26 cellular contexts compared by ENCODE assay signal in the genomic region with DNA sequence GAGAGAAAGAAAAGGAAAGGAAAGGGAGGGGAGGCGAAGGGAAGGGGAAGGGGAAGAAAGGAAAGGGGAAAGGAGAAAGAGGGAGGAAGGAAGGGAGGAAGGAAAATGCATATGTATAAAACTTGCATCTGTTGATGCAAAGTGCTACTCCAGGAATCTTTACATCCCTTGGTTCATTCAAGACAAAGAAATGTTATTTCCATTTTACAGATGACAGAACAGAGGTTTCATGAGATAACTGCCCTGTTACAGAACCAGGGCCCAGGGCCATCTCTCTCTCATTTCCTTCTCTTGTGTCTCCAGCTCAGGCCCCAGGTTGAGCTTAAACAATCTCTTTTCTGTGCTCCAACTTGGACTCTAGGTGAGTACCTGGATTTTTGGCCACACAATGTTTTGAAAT. TPM values are rescaled to one million over a fixed set of nuclear protein-coding genes. Genes with fewer than 3 reads are reported as not detected.
DNase-seq lines count a peak whose midpoint lies in the region; ATAC-seq and TF ChIP-seq lines count a peak whose summit lies in the region.
"Had no signal": no experiment of that assay in that cellular context is flagged by ENCODE, and none has a peak within 500 bp of the region (broad histone marks: within the 10 kb centered on the region; RNA-seq: fewer than 3 reads in every experiment).

No MANE protein-coding gene starts in this region.

- DNase-seq in T-helper 1 cell (no peak), neural crest cell (ENCODE audit: low read depth, low spot score) (no peak), NCI-H1105 treated with DMSO at 0.1 percent for 48 hours (lab: John Stamatoyannopoulos, UW) (no peak), sciatic nerve (ENCODE audit: low spot score) (no peak)
- DNase-seq: activated CD4-positive, alpha-beta T cell treated with anti-CD3 and anti-CD28 coated beads for 1 hour; activated CD8-positive, alpha-beta T cell treated with anti-CD3 and anti-CD28 coated beads for 36 hours; activated effector memory CD4-positive, alpha-beta T cell treated with anti-CD3 and anti-CD28 coated beads, Interleukin-2, amount 50 U/mL, for 16 hours; C1 segment of cervical spinal cord; caudate nucleus; cortex of kidney; DMS79 treated with DMSO at 0.1 percent for 48 hours; endodermal cell; GF-D8; glutamatergic neuron; left lung; mesenchymal stem cell; NCI-H1092; NCI-H1694 treated with DMSO at 0.1 percent for 48 hours; NCI-H510A; RPMI8226; T-helper 2 cell had no signal

- peak overlapping the region; percentile 2 for H3K27ac Mint-ChIP-seq in T-helper 1 cell treated with Interleukin-12 subunit alpha and Interleukin-12 subunit beta and Interleukin-4 antibody, amounts not matched to agents 30 μg/mL and 1 μg/mL, for 36 hours
- H3K27ac Mint-ChIP-seq in IgD-negative memory B cell: peak overlapping the region in 2 of 3 donors; percentile 69
- H3K27ac Mint-ChIP-seq in brain: peak overlapping the region in 1 of 5 experiments; percentile 29
- H3K27ac Mint-ChIP-seq in neural crest cell (ENCODE audit: unreplicated experiment): no peak overlapping the region
- H3K27ac Mint-ChIP-seq: activated CD8-positive, alpha-beta T cell treated with anti-CD3 and anti-CD28 coated beads for 36 hours; endodermal cell; stimulated activated effector memory CD8-positive, alpha-beta T cell treated with anti-CD3 and anti-CD28 coated beads, Interleukin-12 subunit alpha, Interleukin-12 subunit beta, amount 100 ng/mL, for 72 hours had no signal

- H3K27me3 Mint-ChIP-seq in T-helper 1 cell treated with Interleukin-12 subunit alpha and Interleukin-12 subunit beta and Interleukin-4 antibody, amounts not matched to agents 30 μg/mL and 1 μg/mL, for 36 hours (ENCODE audit: low read depth): no peaks in the 10 kb centered on the region
- H3K27me3 Mint-ChIP-seq in IgD-negative memory B cell (no peaks in the 10 kb centered on the region), brain (peaks cover 6% of the 10 kb centered on the region), neural crest cell (ENCODE audit: low read depth) (no peaks in the 10 kb centered on the region)
- H3K27me3 Mint-ChIP-seq: activated CD8-positive, alpha-beta T cell treated with anti-CD3 and anti-CD28 coated beads for 36 hours had no signal

- intact Hi-C loops in sciatic nerve (cut with DNase I): no loop called here

- no peaks in the 10 kb centered on the region for H3K9me3 Mint-ChIP-seq in T-helper 1 cell treated with Interleukin-12 subunit alpha and Interleukin-12 subunit beta and Interleukin-4 antibody, amounts not matched to agents 30 μg/mL and 1 μg/mL, for 36 hours
- H3K9me3 Mint-ChIP-seq in IgD-negative memory B cell (no peaks in the 10 kb centered on the region), brain (no peaks in the 10 kb centered on the region), neural crest cell (no peaks in the 10 kb centered on the region)
- H3K9me3 Mint-ChIP-seq: activated CD8-positive, alpha-beta T cell treated with anti-CD3 and anti-CD28 coated beads for 36 hours; endodermal cell; stimulated activated effector memory CD8-positive, alpha-beta T cell treated with anti-CD3 and anti-CD28 coated beads, Interleukin-12 subunit alpha, Interleukin-12 subunit beta, amount 100 ng/mL, for 72 hours had no signal

- peaks cover 5% of the 10 kb centered on the region for H3K36me3 Mint-ChIP-seq in T-helper 1 cell treated with Interleukin-12 subunit alpha and Interleukin-12 subunit beta and Interleukin-4 antibody, amounts not matched to agents 30 μg/mL and 1 μg/mL, for 36 hours (ENCODE audit: low read depth)
- H3K36me3 Mint-ChIP-seq in IgD-negative memory B cell (peaks cover 2% of the 10 kb centered on the region), brain (no peaks in the 10 kb centered on the region), neural crest cell (ENCODE audit: low read depth) (no peaks in the 10 kb centered on the region)

- TF ChIP-seq CTCF in brain (conservative IDR thresholded peaks at IDR 0.05) (no peak), neural crest cell (conservative IDR thresholded peaks at IDR 0.05) (no peak)

- H3K4me1 Mint-ChIP-seq in T-helper 1 cell treated with Interleukin-12 subunit alpha and Interleukin-12 subunit beta and Interleukin-4 antibody, amounts not matched to agents 30 μg/mL and 1 μg/mL, for 36 hours (ENCODE audit: low read depth): peaks cover 14% of the 10 kb centered on the region
- H3K4me1 Mint-ChIP-seq in IgD-negative memory B cell: peaks cover 9 to 24% (median 9%) of the 10 kb centered on the region in 3 donors
- H3K4me1 Mint-ChIP-seq in brain: peaks cover 20% of the 10 kb centered on the region
- H3K4me1 Mint-ChIP-seq in neural crest cell: peaks cover 17% of the 10 kb centered on the region

- peak overlapping the region; percentile 14 for H3K4me3 Mint-ChIP-seq in T-helper 1 cell treated with Interleukin-12 subunit alpha and Interleukin-12 subunit beta and Interleukin-4 antibody, amounts not matched to agents 30 μg/mL and 1 μg/mL, for 36 hours
- H3K4me3 Mint-ChIP-seq in IgD-negative memory B cell: peak overlapping the region in 3 of 4 donors; percentile 41 to 78 (median 71)
- peak overlapping the region in 4 of 5 experiments; percentile 39 to 85 (median 58) for H3K4me3 Mint-ChIP-seq in brain
- H3K4me3 Mint-ChIP-seq in neural crest cell: peak overlapping the region; percentile 77
- H3K4me3 Mint-ChIP-seq: activated CD8-positive, alpha-beta T cell treated with anti-CD3 and anti-CD28 coated beads for 36 hours; endodermal cell; stimulated activated effector memory CD8-positive, alpha-beta T cell treated with anti-CD3 and anti-CD28 coated beads, Interleukin-12 subunit alpha, Interleukin-12 subunit beta, amount 100 ng/mL, for 72 hours had no signal

- no peak for ATAC-seq in sciatic nerve
- ATAC-seq in HG02852 (IDR thresholded peaks at IDR 0.05; ENCODE audit: unreplicated experiment): no peak
- ATAC-seq: activated CD8-positive, alpha-beta T cell treated with anti-CD3 and anti-CD28 coated beads for 36 hours; left lung; stimulated activated effector memory CD8-positive, alpha-beta T cell treated with anti-CD3 and anti-CD28 coated beads, Interleukin-12 subunit alpha, Interleukin-12 subunit beta, amount 100 ng/mL, for 72 hours had no signal

RNA-seq across cellular contexts. Expression of a gene that starts 1.8 kb away (rescaled TPM):
- polyA plus RNA-seq in IgD-negative memory B cell (1.9 TPM), brain (ENCODE audit: insufficient read depth, low read depth, low replicate concordance) (3.0 TPM)
- total RNA-seq in neural crest cell (14.0 and 15.4 TPM in 2 replicates), sciatic nerve (28.8 TPM)

RNA-seq across cellular contexts. Expression of a gene that starts 44.8 kb away (rescaled TPM):
- 29.6 TPM for polyA plus RNA-seq in IgD-negative memory B cell
- 5.9 TPM for polyA plus RNA-seq in brain (ENCODE audit: insufficient read depth, low read depth, low replicate concordance)
- 19.1 and 19.3 TPM in 2 replicates for total RNA-seq in neural crest cell
- total RNA-seq in sciatic nerve: 34.4 TPM

Comparison
In these comparisons a context has a peak if more than half of its experiments do, and no peak if none do; other contexts are left out.
1. H3K4me3 Mint-ChIP-seq: peak in every context shown above with its lines; median percentile 77 in neural crest cell; 71 in IgD-negative memory B cell; 58 in brain; 14 in T-helper 1 cell treated with Interleukin-12 subunit alpha and Interleukin-12 subunit beta and Interleukin-4 antibody, amounts not matched to agents 30 μg/mL and 1 μg/mL, for 36 hours.